9 cellular contexts compared by ENCODE assay signal in genomic region chr6:30211899-30212298, GRCh38. TPM values are rescaled to one million over a fixed set of nuclear protein-coding genes. Genes with fewer than 3 reads are reported as not detected.
DNase-seq lines count a peak whose midpoint lies in the region; TF ChIP-seq lines count a peak whose summit lies in the region.
"Had no signal": no experiment of that assay in that cellular context is flagged by ENCODE, and none has a peak within 500 bp of the region (broad histone marks: within the 10 kb centered on the region; RNA-seq: fewer than 3 reads in every experiment).

No MANE protein-coding gene starts in this region.

- H3K27me3 ChIP-seq in GM23248 (replicated peaks; ENCODE audit: insufficient read depth) (no peaks in the 10 kb centered on the region), SU-DHL-6 (ENCODE audit: low read length) (no peaks in the 10 kb centered on the region), skeletal muscle satellite cell (ENCODE audit: control insufficient read depth, insufficient read depth, low read length) (no peaks in the 10 kb centered on the region)

- H3K4me3 ChIP-seq in GM23248 (peak overlapping the region; percentile 84), SU-DHL-6 (ENCODE audit: insufficient read depth, low read length, poor library complexity, severe bottlenecking) (peak overlapping the region; percentile 95), fibroblast of the aortic adventitia (ENCODE audit: low read depth, low read length) (peak overlapping the region; percentile 94), skeletal muscle satellite cell (ENCODE audit: low read length) (peak overlapping the region; percentile 88)

- H3K36me3 ChIP-seq in GM23248 (ENCODE audit: low read depth) (no peaks in the 10 kb centered on the region), SU-DHL-6 (ENCODE audit: low read length) (no peaks in the 10 kb centered on the region), skeletal muscle satellite cell (ENCODE audit: insufficient read depth, low read length) (no peaks in the 10 kb centered on the region)

- DNase-seq in GM23248 (no peak), fibroblast of the aortic adventitia (ENCODE audit: low read depth) (no peak), putamen (ENCODE audit: low spot score) (no peak), GM03348 (ENCODE audit: low spot score) (no peak), C1 segment of cervical spinal cord (lab: John Stamatoyannopoulos, UW) (no peak), globus pallidus (ENCODE audit: low spot score) (no peak)
- DNase-seq: foreskin melanocyte had no signal

- H3K4me1 ChIP-seq in GM23248 (ENCODE audit: insufficient read depth) = peaks cover 30% of the 10 kb centered on the region
- peaks cover 31% of the 10 kb centered on the region for H3K4me1 ChIP-seq in skeletal muscle satellite cell (ENCODE audit: control insufficient read depth, insufficient read depth, low read length)

- H3K9ac ChIP-seq in GM23248 (peak overlapping the region; percentile 94), SU-DHL-6 (ENCODE audit: low read length) (peak overlapping the region; percentile 93), skeletal muscle satellite cell (ENCODE audit: low read depth, low read length) (peak overlapping the region; percentile 95)

- peaks cover 58% of the 10 kb centered on the region for H3K79me2 ChIP-seq in GM23248 (ENCODE audit: insufficient read depth)
- peaks cover 62% of the 10 kb centered on the region for H3K79me2 ChIP-seq in SU-DHL-6 (ENCODE audit: insufficient read depth, low read length)

- H3F3A ChIP-seq in GM23248 (ENCODE audit: insufficient read depth) (peaks cover 25% of the 10 kb centered on the region), SU-DHL-6 (ENCODE audit: insufficient read depth) (peaks cover 17% of the 10 kb centered on the region)

- H3K4me2 ChIP-seq in GM23248 (ENCODE audit: unreplicated experiment) = peak overlapping the region; percentile 96
- peak overlapping the region; percentile 79 for H3K4me2 ChIP-seq in SU-DHL-6 (ENCODE audit: low read depth, low read length, poor library complexity, severe bottlenecking)
- H3K4me2 ChIP-seq in skeletal muscle satellite cell (ENCODE audit: low read length) = peak overlapping the region; percentile 86

- H3K9me2 ChIP-seq in GM23248 (ENCODE audit: insufficient read depth) = no peaks in the 10 kb centered on the region
- H3K9me2 ChIP-seq in SU-DHL-6 (replicated peaks; ENCODE audit: insufficient read depth, low read length) = no peaks in the 10 kb centered on the region

- 66 to 68% methylated on average over 3 of the region's 3 CpGs for WGBS in GM23248 (ENCODE audit: low coverage in 1 of 2, low lambda C conversion rate in 2 of 2, missing lambda C conversion rate in 2 of 2), 2 experiments

- H3K27ac ChIP-seq in GM23248 = no peak overlapping the region
- no peak overlapping the region for H3K27ac ChIP-seq in SU-DHL-6 (ENCODE audit: low read depth, low read length)

- H2AFZ ChIP-seq in GM23248 (no peak overlapping the region), SU-DHL-6 (ENCODE audit: low read depth, low read length, severe bottlenecking) (no peak overlapping the region)

- H4K20me1 ChIP-seq in GM23248 (ENCODE audit: insufficient read depth) (0 out of 2 replicates have a peak, but pooled peaks cover 3% of the 10 kb centered on the region), SU-DHL-6 (ENCODE audit: low read depth, low read length) (peaks cover 31% of the 10 kb centered on the region)

- H3K9me3 ChIP-seq in GM23248 (ENCODE audit: low read depth) (no peaks in the 10 kb centered on the region), SU-DHL-6 (ENCODE audit: insufficient read depth, low read length) (no peaks in the 10 kb centered on the region), skeletal muscle satellite cell (replicated peaks; ENCODE audit: low read length) (no peaks in the 10 kb centered on the region)

- in situ Hi-C loops in GM23248 (cut with MboI) = no loop called here

- no peak for TF ChIP-seq CTCF in SU-DHL-6 (IDR thresholded peaks at IDR 0.05; ENCODE audit: insufficient read depth, low read length, poor library complexity, severe bottlenecking)
- TF ChIP-seq CTCF in fibroblast of the aortic adventitia (IDR thresholded peaks at IDR 0.05; ENCODE audit: insufficient read depth, low read length) = no peak

RNA-seq across cellular contexts. Expression of gene TRIM26, which starts 1.3 kb away (rescaled TPM):
- 25.0 and 30.7 TPM in 2 replicates for total RNA-seq in GM23248 (2014; rRNA removed; shearing (Covaris generic))
- 22.9 and 24.7 TPM in 2 replicates for polyA plus RNA-seq in GM23248 (2016; fragmentation: Nextera tagmentation; extraction: Ambion mirVana)
- 32.4 and 41.9 TPM in 2 replicates for total RNA-seq in fibroblast of the aortic adventitia (ENCODE audit: low replicate concordance)
- 19.9 and 21.0 TPM in 2 replicates for total RNA-seq in skeletal muscle satellite cell (2012; rRNA removed)

RNA-seq across cellular contexts. Expression of gene TRIM15, which starts 48.6 kb away (rescaled TPM):
- total RNA-seq in GM23248 (2014; rRNA removed; shearing (Covaris generic)) = not detected in 2 replicates
- polyA plus RNA-seq in GM23248 (2016; fragmentation: Nextera tagmentation; extraction: Ambion mirVana) = not detected in 2 replicates
- total RNA-seq in fibroblast of the aortic adventitia (ENCODE audit: low replicate concordance) = not detected in 2 replicates
- not detected in 2 replicates for total RNA-seq in skeletal muscle satellite cell (2012; rRNA removed)

RNA-seq across cellular contexts. Expression of gene TRIM10, which starts 50.9 kb away (rescaled TPM):
- 0.11 TPM in 1 of 2 replicates, not detected in the other for total RNA-seq in GM23248 (2014; rRNA removed; shearing (Covaris generic))
- not detected in 2 replicates for polyA plus RNA-seq in GM23248 (2016; fragmentation: Nextera tagmentation; extraction: Ambion mirVana)
- total RNA-seq in fibroblast of the aortic adventitia (ENCODE audit: low replicate concordance) = not detected in 2 replicates
- total RNA-seq in skeletal muscle satellite cell (2012; rRNA removed) = not detected in 2 replicates
